1 cellular context compared by ENCODE assay signal in the genomic region with DNA sequence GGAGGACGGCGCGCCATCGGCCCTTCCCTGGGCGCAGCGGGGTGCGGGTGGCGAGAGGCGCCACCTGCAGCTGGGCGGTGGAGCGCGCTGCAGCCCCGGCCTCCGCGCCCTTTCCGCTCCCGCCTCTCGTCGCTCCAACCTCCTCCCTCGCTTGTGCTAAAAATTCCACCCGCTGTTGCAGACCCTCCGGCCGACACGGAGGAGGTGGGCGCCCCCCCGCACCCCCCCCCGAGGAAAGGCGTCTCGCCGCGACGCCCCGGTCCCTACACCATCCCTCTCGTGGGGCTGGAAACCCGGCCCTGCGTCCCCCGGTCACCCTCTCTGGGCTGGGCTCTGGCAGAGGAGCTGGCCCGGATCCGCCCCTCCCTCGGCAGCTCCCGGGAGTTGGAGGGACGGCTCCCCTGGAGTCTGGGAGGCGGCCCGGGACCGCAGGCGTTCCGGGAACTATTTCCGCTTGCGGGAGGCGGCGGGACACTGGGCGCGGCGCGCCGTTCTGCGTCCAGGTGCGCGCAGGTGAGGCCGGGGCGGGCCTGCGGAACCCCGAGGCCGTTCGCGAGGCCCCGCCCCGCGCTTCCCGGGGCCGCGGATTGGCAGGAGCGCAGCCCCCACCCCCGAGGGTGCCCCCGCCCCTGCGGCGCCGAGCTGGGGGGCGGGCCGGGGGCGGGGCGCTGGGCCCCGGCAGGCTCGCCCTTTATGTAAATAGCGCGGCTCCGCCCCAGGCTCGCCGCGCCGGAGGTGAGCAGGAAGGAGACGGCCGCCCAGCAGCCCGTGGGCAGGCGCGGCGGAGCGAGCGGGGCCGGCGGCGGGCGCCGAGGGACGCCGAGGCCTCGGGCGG.
A peak's percentile ranks its signal among the peaks of the same experiment; 100 is the strongest.
TF ChIP-seq lines count a peak whose summit lies in the region.

A gene with protein sequence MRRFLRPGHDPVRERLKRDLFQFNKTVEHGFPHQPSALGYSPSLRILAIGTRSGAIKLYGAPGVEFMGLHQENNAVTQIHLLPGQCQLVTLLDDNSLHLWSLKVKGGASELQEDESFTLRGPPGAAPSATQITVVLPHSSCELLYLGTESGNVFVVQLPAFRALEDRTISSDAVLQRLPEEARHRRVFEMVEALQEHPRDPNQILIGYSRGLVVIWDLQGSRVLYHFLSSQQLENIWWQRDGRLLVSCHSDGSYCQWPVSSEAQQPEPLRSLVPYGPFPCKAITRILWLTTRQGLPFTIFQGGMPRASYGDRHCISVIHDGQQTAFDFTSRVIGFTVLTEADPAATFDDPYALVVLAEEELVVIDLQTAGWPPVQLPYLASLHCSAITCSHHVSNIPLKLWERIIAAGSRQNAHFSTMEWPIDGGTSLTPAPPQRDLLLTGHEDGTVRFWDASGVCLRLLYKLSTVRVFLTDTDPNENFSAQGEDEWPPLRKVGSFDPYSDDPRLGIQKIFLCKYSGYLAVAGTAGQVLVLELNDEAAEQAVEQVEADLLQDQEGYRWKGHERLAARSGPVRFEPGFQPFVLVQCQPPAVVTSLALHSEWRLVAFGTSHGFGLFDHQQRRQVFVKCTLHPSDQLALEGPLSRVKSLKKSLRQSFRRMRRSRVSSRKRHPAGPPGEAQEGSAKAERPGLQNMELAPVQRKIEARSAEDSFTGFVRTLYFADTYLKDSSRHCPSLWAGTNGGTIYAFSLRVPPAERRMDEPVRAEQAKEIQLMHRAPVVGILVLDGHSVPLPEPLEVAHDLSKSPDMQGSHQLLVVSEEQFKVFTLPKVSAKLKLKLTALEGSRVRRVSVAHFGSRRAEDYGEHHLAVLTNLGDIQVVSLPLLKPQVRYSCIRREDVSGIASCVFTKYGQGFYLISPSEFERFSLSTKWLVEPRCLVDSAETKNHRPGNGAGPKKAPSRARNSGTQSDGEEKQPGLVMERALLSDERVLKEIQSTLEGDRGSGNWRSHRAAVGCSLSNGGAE (plus strand): TSS at position 727 of the 835 bp plus-strand sequence. CDS start 17,730 bp downstream, outside the sequence.

TF ChIP-seq in GM23338, 12 proteins besides CTCF, POLR2A, EP300 and RAD21 (continued from another document):
- TF ChIP-seq, protein P1, sequence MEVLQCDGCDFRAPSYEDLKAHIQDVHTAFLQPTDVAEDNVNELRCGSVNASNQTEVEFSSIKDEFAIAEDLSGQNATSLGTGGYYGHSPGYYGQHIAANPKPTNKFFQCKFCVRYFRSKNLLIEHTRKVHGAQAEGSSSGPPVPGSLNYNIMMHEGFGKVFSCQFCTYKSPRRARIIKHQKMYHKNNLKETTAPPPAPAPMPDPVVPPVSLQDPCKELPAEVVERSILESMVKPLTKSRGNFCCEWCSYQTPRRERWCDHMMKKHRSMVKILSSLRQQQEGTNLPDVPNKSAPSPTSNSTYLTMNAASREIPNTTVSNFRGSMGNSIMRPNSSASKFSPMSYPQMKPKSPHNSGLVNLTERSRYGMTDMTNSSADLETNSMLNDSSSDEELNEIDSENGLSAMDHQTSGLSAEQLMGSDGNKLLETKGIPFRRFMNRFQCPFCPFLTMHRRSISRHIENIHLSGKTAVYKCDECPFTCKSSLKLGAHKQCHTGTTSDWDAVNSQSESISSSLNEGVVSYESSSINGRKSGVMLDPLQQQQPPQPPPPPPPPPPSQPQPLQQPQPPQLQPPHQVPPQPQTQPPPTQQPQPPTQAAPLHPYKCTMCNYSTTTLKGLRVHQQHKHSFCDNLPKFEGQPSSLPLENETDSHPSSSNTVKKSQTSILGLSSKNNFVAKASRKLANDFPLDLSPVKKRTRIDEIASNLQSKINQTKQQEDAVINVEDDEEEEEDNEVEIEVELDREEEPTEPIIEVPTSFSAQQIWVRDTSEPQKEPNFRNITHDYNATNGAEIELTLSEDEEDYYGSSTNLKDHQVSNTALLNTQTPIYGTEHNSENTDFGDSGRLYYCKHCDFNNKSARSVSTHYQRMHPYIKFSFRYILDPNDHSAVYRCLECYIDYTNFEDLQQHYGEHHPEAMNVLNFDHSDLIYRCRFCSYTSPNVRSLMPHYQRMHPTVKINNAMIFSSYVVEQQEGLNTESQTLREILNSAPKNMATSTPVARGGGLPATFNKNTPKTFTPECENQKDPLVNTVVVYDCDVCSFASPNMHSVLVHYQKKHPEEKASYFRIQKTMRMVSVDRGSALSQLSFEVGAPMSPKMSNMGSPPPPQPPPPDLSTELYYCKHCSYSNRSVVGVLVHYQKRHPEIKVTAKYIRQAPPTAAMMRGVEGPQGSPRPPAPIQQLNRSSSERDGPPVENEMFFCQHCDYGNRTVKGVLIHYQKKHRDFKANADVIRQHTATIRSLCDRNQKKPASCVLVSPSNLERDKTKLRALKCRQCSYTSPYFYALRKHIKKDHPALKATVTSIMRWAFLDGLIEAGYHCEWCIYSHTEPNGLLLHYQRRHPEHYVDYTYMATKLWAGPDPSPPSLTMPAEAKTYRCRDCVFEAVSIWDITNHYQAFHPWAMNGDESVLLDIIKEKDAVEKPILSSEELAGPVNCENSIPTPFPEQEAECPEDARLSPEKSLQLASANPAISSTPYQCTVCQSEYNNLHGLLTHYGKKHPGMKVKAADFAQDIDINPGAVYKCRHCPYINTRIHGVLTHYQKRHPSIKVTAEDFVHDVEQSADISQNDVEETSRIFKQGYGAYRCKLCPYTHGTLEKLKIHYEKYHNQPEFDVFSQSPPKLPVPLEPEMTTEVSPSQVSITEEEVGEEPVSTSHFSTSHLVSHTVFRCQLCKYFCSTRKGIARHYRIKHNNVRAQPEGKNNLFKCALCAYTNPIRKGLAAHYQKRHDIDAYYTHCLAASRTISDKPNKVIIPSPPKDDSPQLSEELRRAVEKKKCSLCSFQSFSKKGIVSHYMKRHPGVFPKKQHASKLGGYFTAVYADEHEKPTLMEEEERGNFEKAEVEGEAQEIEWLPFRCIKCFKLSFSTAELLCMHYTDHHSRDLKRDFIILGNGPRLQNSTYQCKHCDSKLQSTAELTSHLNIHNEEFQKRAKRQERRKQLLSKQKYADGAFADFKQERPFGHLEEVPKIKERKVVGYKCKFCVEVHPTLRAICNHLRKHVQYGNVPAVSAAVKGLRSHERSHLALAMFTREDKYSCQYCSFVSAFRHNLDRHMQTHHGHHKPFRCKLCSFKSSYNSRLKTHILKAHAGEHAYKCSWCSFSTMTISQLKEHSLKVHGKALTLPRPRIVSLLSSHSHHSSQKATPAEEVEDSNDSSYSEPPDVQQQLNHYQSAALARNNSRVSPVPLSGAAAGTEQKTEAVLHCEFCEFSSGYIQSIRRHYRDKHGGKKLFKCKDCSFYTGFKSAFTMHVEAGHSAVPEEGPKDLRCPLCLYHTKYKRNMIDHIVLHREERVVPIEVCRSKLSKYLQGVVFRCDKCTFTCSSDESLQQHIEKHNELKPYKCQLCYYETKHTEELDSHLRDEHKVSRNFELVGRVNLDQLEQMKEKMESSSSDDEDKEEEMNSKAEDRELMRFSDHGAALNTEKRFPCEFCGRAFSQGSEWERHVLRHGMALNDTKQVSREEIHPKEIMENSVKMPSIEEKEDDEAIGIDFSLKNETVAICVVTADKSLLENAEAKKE (CRISPR knock-in tag; IDR thresholded peaks at IDR 0.05) = no peak
- TF ChIP-seq, protein P2, sequence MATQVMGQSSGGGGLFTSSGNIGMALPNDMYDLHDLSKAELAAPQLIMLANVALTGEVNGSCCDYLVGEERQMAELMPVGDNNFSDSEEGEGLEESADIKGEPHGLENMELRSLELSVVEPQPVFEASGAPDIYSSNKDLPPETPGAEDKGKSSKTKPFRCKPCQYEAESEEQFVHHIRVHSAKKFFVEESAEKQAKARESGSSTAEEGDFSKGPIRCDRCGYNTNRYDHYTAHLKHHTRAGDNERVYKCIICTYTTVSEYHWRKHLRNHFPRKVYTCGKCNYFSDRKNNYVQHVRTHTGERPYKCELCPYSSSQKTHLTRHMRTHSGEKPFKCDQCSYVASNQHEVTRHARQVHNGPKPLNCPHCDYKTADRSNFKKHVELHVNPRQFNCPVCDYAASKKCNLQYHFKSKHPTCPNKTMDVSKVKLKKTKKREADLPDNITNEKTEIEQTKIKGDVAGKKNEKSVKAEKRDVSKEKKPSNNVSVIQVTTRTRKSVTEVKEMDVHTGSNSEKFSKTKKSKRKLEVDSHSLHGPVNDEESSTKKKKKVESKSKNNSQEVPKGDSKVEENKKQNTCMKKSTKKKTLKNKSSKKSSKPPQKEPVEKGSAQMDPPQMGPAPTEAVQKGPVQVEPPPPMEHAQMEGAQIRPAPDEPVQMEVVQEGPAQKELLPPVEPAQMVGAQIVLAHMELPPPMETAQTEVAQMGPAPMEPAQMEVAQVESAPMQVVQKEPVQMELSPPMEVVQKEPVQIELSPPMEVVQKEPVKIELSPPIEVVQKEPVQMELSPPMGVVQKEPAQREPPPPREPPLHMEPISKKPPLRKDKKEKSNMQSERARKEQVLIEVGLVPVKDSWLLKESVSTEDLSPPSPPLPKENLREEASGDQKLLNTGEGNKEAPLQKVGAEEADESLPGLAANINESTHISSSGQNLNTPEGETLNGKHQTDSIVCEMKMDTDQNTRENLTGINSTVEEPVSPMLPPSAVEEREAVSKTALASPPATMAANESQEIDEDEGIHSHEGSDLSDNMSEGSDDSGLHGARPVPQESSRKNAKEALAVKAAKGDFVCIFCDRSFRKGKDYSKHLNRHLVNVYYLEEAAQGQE (IDR thresholded peaks at IDR 0.05; ENCODE audit: unreplicated experiment) = peak; percentile 26
